Comparison of ENCODE assay signal across 8 cellular contexts in the genomic region with DNA sequence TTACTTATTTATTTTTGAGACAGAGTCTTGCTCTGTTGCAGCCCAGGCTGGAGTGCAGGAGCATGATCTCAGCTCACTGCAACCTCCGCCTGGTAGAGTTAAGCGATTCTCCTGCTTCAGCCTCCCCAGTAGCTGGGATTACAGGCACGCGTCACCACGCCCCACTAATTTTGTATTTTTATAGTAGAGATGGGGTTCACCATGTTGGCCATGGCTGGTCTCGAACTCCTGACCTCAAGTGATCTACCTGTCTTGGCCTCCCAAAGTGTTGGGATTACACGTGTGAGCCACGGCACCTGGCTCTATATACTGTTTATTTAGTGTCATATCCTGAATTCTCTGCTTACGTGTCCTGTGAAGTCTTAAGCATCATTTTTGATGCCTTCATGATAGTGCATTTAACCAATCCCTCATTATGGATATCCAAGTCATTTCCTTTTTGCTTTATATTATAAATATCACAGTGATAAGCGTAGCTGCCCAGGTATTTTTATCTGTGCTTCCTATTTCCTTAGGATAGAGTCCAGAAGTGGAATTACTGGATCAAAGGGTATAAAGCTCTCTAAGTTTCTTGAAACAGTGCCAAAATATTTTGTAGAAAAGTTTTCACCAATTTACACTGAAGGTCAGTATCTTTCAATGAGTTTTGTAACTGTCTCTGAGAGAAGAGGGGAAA. TPM values are rescaled to one million over a fixed set of nuclear protein-coding genes. Genes with fewer than 3 reads are reported as not detected.
DNase-seq lines count a peak whose midpoint lies in the region; ATAC-seq, FAIRE-seq and TF ChIP-seq lines count a peak whose summit lies in the region.

No MANE protein-coding gene starts in this region.

- H3K27ac ChIP-seq in HepG2 (ENCODE audit: extremely low read length, insufficient read depth, low read length) = peak overlapping the region; percentile 73
- peak overlapping the region in 1 of 2 donors; percentile 7 for H3K27ac ChIP-seq in thoracic aorta

- POLR2A ChIA-PET in HepG2 (lab: Yijun Ruan, JAX) = interaction anchor here (0.7 to 1.3 kb wide), 2 partner anchors 39 to 340 kb away, joined by 4 to 12 read pairs; a partner anchor contains a TSS

- WGBS in HepG2 (ENCODE audit: low lambda C conversion rate) = 94% methylated on average over 10 of the region's 10 CpGs

- H3K79me2 ChIP-seq in HepG2 (ENCODE audit: insufficient read depth, low read length) = peaks cover 6% of the 10 kb centered on the region

- H3K4me3 ChIP-seq in astrocyte of the spinal cord (ENCODE audit: low read depth, low read length) = peak overlapping the region; percentile 75
- peak overlapping the region in 2 of 3 experiments; percentile 82 to 97; a peak in 3 of 6 replicates for H3K4me3 ChIP-seq in HepG2 (replicated peaks in 1 of 3; ENCODE audit: insufficient read depth in 1 of 3, low read depth in 2 of 3, low read length in 3 of 3)
- H3K4me3 ChIP-seq in thoracic aorta = peak overlapping the region; percentile 95

- TF ChIP-seq EP300 in HepG2 (IDR thresholded peaks at IDR 0.05; ENCODE audit: low read depth in 2 of 2, low read length in 2 of 2) = no peak
- TF ChIP-seq EP300 in HepG2 (CRISPR knock-in tag; IDR thresholded peaks at IDR 0.05; ENCODE audit: borderline replicate concordance) = no peak

- no peak for TF ChIP-seq POLR2A in HepG2 (IDR thresholded peaks at IDR 0.05; ENCODE audit: insufficient read depth in 1 of 2, low read depth in 2 of 2, low read length in 2 of 2)

- peak overlapping the region; percentile 50; the same call in 1 of the 2 replicates for H3K9ac ChIP-seq in HepG2 (ENCODE audit: insufficient read depth, low read depth, low read length)

- H3K4me1 ChIP-seq in HepG2 (ENCODE audit: insufficient read depth, low read length) (peaks cover 45% of the 10 kb centered on the region), thoracic aorta (ENCODE audit: control insufficient read depth in 1 of 2, low read depth in 2 of 2) (peaks cover 23 to 37% of the 10 kb centered on the region in 2 donors)

- TF ChIP-seq RAD21 in HepG2 (CRISPR knock-in tag; IDR thresholded peaks at IDR 0.05) = no peak

- no peak for FAIRE-seq in HepG2 (lab: Jason Lieb, UNC)

- intact Hi-C loops in HepG2 (cut with micrococcal nuclease; ENCODE audit: unreplicated experiment) = no loop called here

- H3K4me1 Mint-ChIP-seq in activated CD8-positive, alpha-beta memory T cell treated with anti-CD3 and anti-CD28 coated beads, Interleukin-2, amount 10 ng/mL, durations not matched to agents 7 days and 5 days = peaks cover 34% of the 10 kb centered on the region

- in situ Hi-C loops in astrocyte of the spinal cord (cut with HindIII; ENCODE audit: low sequenced_read_pairs) (no loop called here), HepG2 (cut with HindIII; ENCODE audit: extremely low pct_ligation_motif_present, low pct_unique_long_range_greater_than_20kb) (no loop called here)

- peak overlapping the region; percentile 74 for H3K4me2 ChIP-seq in HepG2 (ENCODE audit: low read depth, low read length)

- no peak overlapping the region for H2AFZ ChIP-seq in HepG2 (ENCODE audit: low read length)

- H3K27me3 Mint-ChIP-seq in activated CD8-positive, alpha-beta memory T cell treated with anti-CD3 and anti-CD28 coated beads, Interleukin-2, amount 10 ng/mL, durations not matched to agents 7 days and 5 days = no peaks in the 10 kb centered on the region

- H4K20me1 ChIP-seq in HepG2 (ENCODE audit: insufficient read depth, low read length) = no peaks in the 10 kb centered on the region; the same call in 1 of the 2 replicates

- H3K4me3 Mint-ChIP-seq in activated CD8-positive, alpha-beta memory T cell treated with anti-CD3 and anti-CD28 coated beads, Interleukin-2, amount 10 ng/mL, durations not matched to agents 7 days and 5 days = peak overlapping the region; percentile 90

- peak overlapping the region; percentile 85 for H3K27ac Mint-ChIP-seq in activated CD8-positive, alpha-beta memory T cell treated with anti-CD3 and anti-CD28 coated beads, Interleukin-2, amount 10 ng/mL, durations not matched to agents 7 days and 5 days

- CTCF ChIA-PET in activated CD8-positive, alpha-beta memory T cell treated with anti-CD3 and anti-CD28 coated beads, Interleukin-2, amount 10 ng/mL, durations not matched to agents 7 days and 5 days (lab: Charles Lee) = interaction anchor here (0.7 to 5.4 kb wide), 5 partner anchors 11 to 394 kb away, joined by 3 to 108 read pairs (median 6); a partner anchor contains a TSS
- CTCF ChIA-PET in HepG2 (lab: Yijun Ruan, JAX; ENCODE audit: low intra/inter-chr PET ratio, low total read pairs) = no interaction called here

- no peaks in the 10 kb centered on the region for H3K36me3 Mint-ChIP-seq in activated CD8-positive, alpha-beta memory T cell treated with anti-CD3 and anti-CD28 coated beads, Interleukin-2, amount 10 ng/mL, durations not matched to agents 7 days and 5 days

- H3K27me3 ChIP-seq in HepG2 (ENCODE audit: control insufficient read depth in 1 of 2, insufficient read depth in 2 of 2, low read length in 2 of 2) (no peaks in the 10 kb centered on the region; a peak in 1 of 5 replicates), thoracic aorta (replicated peaks; ENCODE audit: insufficient read depth) (no peaks in the 10 kb centered on the region)

- no peaks in the 10 kb centered on the region for H3K9me3 ChIP-seq in HepG2 (ENCODE audit: low read length)
- no peaks in the 10 kb centered on the region for H3K9me3 ChIP-seq in thoracic aorta

- ATAC-seq in activated CD8-positive, alpha-beta memory T cell treated with anti-CD3 and anti-CD28 coated beads, Interleukin-2, amount 10 ng/mL, durations not matched to agents 7 days and 5 days = no peak
- ATAC-seq in HepG2 (no peak), thoracic aorta (ENCODE audit: insufficient number of reproducible peaks, low FRiP score, low read depth) (no peak), left lobe of liver (no peak)

- no peak for TF ChIP-seq CTCF in astrocyte of the spinal cord (IDR thresholded peaks at IDR 0.05; ENCODE audit: low read depth, low read length)
- TF ChIP-seq CTCF in HepG2 (CRISPR knock-in tag; IDR thresholded peaks at IDR 0.05) = no peak
- no peak for TF ChIP-seq CTCF in thoracic aorta (IDR thresholded peaks at IDR 0.05)

- H3K36me3 ChIP-seq in HepG2 (replicated peaks in 1 of 2; ENCODE audit: control insufficient read depth in 1 of 2, insufficient read depth in 2 of 2, low read length in 2 of 2) = peaks cover 3 to 9% of the 10 kb centered on the region in 2 experiments; a peak in 4 of 5 replicates
- H3K36me3 ChIP-seq in thoracic aorta = peaks cover 11% of the 10 kb centered on the region

- no peaks in the 10 kb centered on the region for H3K9me3 Mint-ChIP-seq in activated CD8-positive, alpha-beta memory T cell treated with anti-CD3 and anti-CD28 coated beads, Interleukin-2, amount 10 ng/mL, durations not matched to agents 7 days and 5 days (ENCODE audit: low read depth)

- peak; percentile 34 for DNase-seq in activated CD8-positive, alpha-beta memory T cell treated with anti-CD3 and anti-CD28 coated beads, Interleukin-2, amount 10 ng/mL, durations not matched to agents 7 days and 5 days
- DNase-seq in activated CD8-positive, alpha-beta memory T cell treated with anti-CD3 and anti-CD28 coated beads, Interleukin-2, amount 50 U/mL, for 48 hours = no peak
- DNase-seq in astrocyte of the spinal cord (ENCODE audit: low read depth, low spot score) = no peak
- DNase-seq in HepG2 (ENCODE audit: low spot score) = no peak
- no peak for DNase-seq in thoracic aorta (ENCODE audit: low spot score)
- no peak for DNase-seq in left lobe of liver (ENCODE audit: low spot score)
- DNase-seq in ecto neural progenitor cell (ENCODE audit: low spot score) = no peak
- DNase-seq in inferior parietal cortex (ENCODE audit: extremely low spot score) = no peak

- no TSS peak for BruUV-seq in HepG2 (replicated peaks; lab: Mats Ljungman, UMichigan)

RNA-seq across cellular contexts. Expression of a gene that starts 0.9 kb away (rescaled TPM):
- total RNA-seq in activated CD8-positive, alpha-beta memory T cell treated with anti-CD3 and anti-CD28 coated beads, Interleukin-2, amount 10 ng/mL, durations not matched to agents 7 days and 5 days = 10 to 100 TPM; 18.9 to 21.3 TPM
- total RNA-seq in HepG2 (2016; rRNA removed; fragmentation: Illumina TruSeq; extraction: Trizol) (6.8 and 11.5 TPM in 2 replicates), thoracic aorta (10 to 100 TPM; 55.9 to 82.2 TPM), left lobe of liver (56.6 TPM)
- 8.7 and 10.3 TPM in 2 replicates for total RNA-seq in HepG2 (2016; cell fraction: cytosol; rRNA removed; fragmentation: Illumina TruSeq; extraction: Trizol; ENCODE audit: low read depth)
- total RNA-seq in HepG2 (2016; cell fraction: insoluble cytoplasmic fraction; rRNA removed; fragmentation: Illumina TruSeq; extraction: Trizol) = 6.4 and 12.0 TPM in 2 replicates
- 8.6 and 9.5 TPM in 2 replicates for total RNA-seq in HepG2 (2016; cell fraction: membrane; rRNA removed; fragmentation: Illumina TruSeq; extraction: Trizol)
- total RNA-seq in HepG2 (2016; cell fraction: nucleus; rRNA removed; fragmentation: Illumina TruSeq; extraction: Trizol) = 15.6 and 17.2 TPM in 2 replicates
- polyA plus RNA-seq in HepG2 (2011; rRNA removed) = 26.8 and 28.0 TPM in 2 replicates
- polyA plus RNA-seq in HepG2 (2011; cell fraction: cytosol; rRNA removed) = 10.5 and 14.3 TPM in 2 replicates
- 82.0 and 109 TPM in 2 replicates for polyA plus RNA-seq in HepG2 (2011; cell fraction: nucleus; rRNA removed)
- polyA plus RNA-seq in HepG2 (2012) = 15.1 and 15.4 TPM in 2 replicates
- 1.9 and 2.2 TPM in 2 replicates for polyA plus RNA-seq in HepG2 (2016; cell fraction: cytosol; fragmentation: Illumina TruSeq; extraction: Trizol; ENCODE audit: low read depth)
- 7.8 and 8.9 TPM in 2 replicates for polyA plus RNA-seq in HepG2 (2016; cell fraction: insoluble cytoplasmic fraction; fragmentation: Illumina TruSeq; extraction: Trizol; ENCODE audit: low read depth)
- 6.0 and 6.6 TPM in 2 replicates for polyA plus RNA-seq in HepG2 (2016; cell fraction: membrane; fragmentation: Illumina TruSeq; extraction: Trizol; ENCODE audit: low read depth)
- polyA plus RNA-seq in HepG2 (2016; cell fraction: nucleus; fragmentation: Illumina TruSeq; extraction: Trizol; ENCODE audit: insufficient read depth, low read depth) = 24.9 and 26.7 TPM in 2 replicates
- 25.1 and 71.4 TPM in 2 replicates for polyA minus RNA-seq in HepG2 (2011; rRNA and poly(A)+ RNA removed; ENCODE audit: low replicate concordance)
- polyA minus RNA-seq in HepG2 (2011; cell fraction: cytosol; rRNA and poly(A)+ RNA removed) = 11.7 and 19.1 TPM in 2 replicates
- 32.3 and 34.8 TPM in 2 replicates for polyA minus RNA-seq in HepG2 (2011; cell fraction: nucleus; rRNA and poly(A)+ RNA removed)

RNA-seq across cellular contexts. Expression of a gene that starts 21.5 kb away (rescaled TPM):
- 1 to 10 TPM; 2.3 to 2.7 TPM for total RNA-seq in activated CD8-positive, alpha-beta memory T cell treated with anti-CD3 and anti-CD28 coated beads, Interleukin-2, amount 10 ng/mL, durations not matched to agents 7 days and 5 days
- total RNA-seq in HepG2 (2016; rRNA removed; fragmentation: Illumina TruSeq; extraction: Trizol) (75.4 and 93.7 TPM in 2 replicates), thoracic aorta (over 10,000 TPM in 1 of 2 donors, 1,000 to 10,000 TPM in 1; 6,975 to 13,974 TPM), left lobe of liver (67.3 TPM)
- 15.8 and 16.5 TPM in 2 replicates for total RNA-seq in HepG2 (2016; cell fraction: cytosol; rRNA removed; fragmentation: Illumina TruSeq; extraction: Trizol; ENCODE audit: low read depth)
- total RNA-seq in HepG2 (2016; cell fraction: insoluble cytoplasmic fraction; rRNA removed; fragmentation: Illumina TruSeq; extraction: Trizol) = 83.7 and 102 TPM in 2 replicates
- 20.1 and 22.3 TPM in 2 replicates for total RNA-seq in HepG2 (2016; cell fraction: membrane; rRNA removed; fragmentation: Illumina TruSeq; extraction: Trizol)
- 36.8 and 37.1 TPM in 2 replicates for total RNA-seq in HepG2 (2016; cell fraction: nucleus; rRNA removed; fragmentation: Illumina TruSeq; extraction: Trizol)
- polyA plus RNA-seq in HepG2 (2011; rRNA removed) = 12.6 and 14.1 TPM in 2 replicates
- 11.6 and 11.8 TPM in 2 replicates for polyA plus RNA-seq in HepG2 (2011; cell fraction: cytosol; rRNA removed)
- polyA plus RNA-seq in HepG2 (2011; cell fraction: nucleus; rRNA removed) = 25.0 and 34.5 TPM in 2 replicates
- polyA plus RNA-seq in HepG2 (2012) = 3.6 and 5.8 TPM in 2 replicates
- 19.4 and 20.0 TPM in 2 replicates for polyA plus RNA-seq in HepG2 (2016; cell fraction: cytosol; fragmentation: Illumina TruSeq; extraction: Trizol; ENCODE audit: low read depth)
- 110 TPM in 2 replicates for polyA plus RNA-seq in HepG2 (2016; cell fraction: insoluble cytoplasmic fraction; fragmentation: Illumina TruSeq; extraction: Trizol; ENCODE audit: low read depth)
- 20.4 and 20.8 TPM in 2 replicates for polyA plus RNA-seq in HepG2 (2016; cell fraction: membrane; fragmentation: Illumina TruSeq; extraction: Trizol; ENCODE audit: low read depth)
- polyA plus RNA-seq in HepG2 (2016; cell fraction: nucleus; fragmentation: Illumina TruSeq; extraction: Trizol; ENCODE audit: insufficient read depth, low read depth) = 55.4 and 61.9 TPM in 2 replicates
- polyA minus RNA-seq in HepG2 (2011; rRNA and poly(A)+ RNA removed; ENCODE audit: low replicate concordance) = 1.5 and 8.0 TPM in 2 replicates
- polyA minus RNA-seq in HepG2 (2011; cell fraction: cytosol; rRNA and poly(A)+ RNA removed) = 2.4 and 3.3 TPM in 2 replicates
- 5.0 and 7.5 TPM in 2 replicates for polyA minus RNA-seq in HepG2 (2011; cell fraction: nucleus; rRNA and poly(A)+ RNA removed)

RNA-seq across cellular contexts. Expression of a gene that starts 33.6 kb away (rescaled TPM):
- 10 to 100 TPM; 54.5 to 66.4 TPM for total RNA-seq in activated CD8-positive, alpha-beta memory T cell treated with anti-CD3 and anti-CD28 coated beads, Interleukin-2, amount 10 ng/mL, durations not matched to agents 7 days and 5 days
- total RNA-seq in HepG2 (2016; rRNA removed; fragmentation: Illumina TruSeq; extraction: Trizol) (104 and 178 TPM in 2 replicates), thoracic aorta (10 to 100 TPM; 66.3 to 75.8 TPM), left lobe of liver (23.5 TPM)
- total RNA-seq in HepG2 (2016; cell fraction: cytosol; rRNA removed; fragmentation: Illumina TruSeq; extraction: Trizol; ENCODE audit: low read depth) = 34.4 and 37.3 TPM in 2 replicates
- 107 and 164 TPM in 2 replicates for total RNA-seq in HepG2 (2016; cell fraction: insoluble cytoplasmic fraction; rRNA removed; fragmentation: Illumina TruSeq; extraction: Trizol)
- 37.1 and 43.1 TPM in 2 replicates for total RNA-seq in HepG2 (2016; cell fraction: membrane; rRNA removed; fragmentation: Illumina TruSeq; extraction: Trizol)
- total RNA-seq in HepG2 (2016; cell fraction: nucleus; rRNA removed; fragmentation: Illumina TruSeq; extraction: Trizol) = 42.3 and 46.9 TPM in 2 replicates
- 27.0 and 28.8 TPM in 2 replicates for polyA plus RNA-seq in HepG2 (2011; rRNA removed)
- polyA plus RNA-seq in HepG2 (2011; cell fraction: cytosol; rRNA removed) = 21.8 and 24.3 TPM in 2 replicates
- 15.1 and 15.4 TPM in 2 replicates for polyA plus RNA-seq in HepG2 (2011; cell fraction: nucleus; rRNA removed)
- polyA plus RNA-seq in HepG2 (2012) = 23.9 and 26.9 TPM in 2 replicates
- 2.7 and 3.0 TPM in 2 replicates for polyA plus RNA-seq in HepG2 (2016; cell fraction: cytosol; fragmentation: Illumina TruSeq; extraction: Trizol; ENCODE audit: low read depth)
- polyA plus RNA-seq in HepG2 (2016; cell fraction: insoluble cytoplasmic fraction; fragmentation: Illumina TruSeq; extraction: Trizol; ENCODE audit: low read depth) = 70.7 and 75.2 TPM in 2 replicates
- 12.5 and 14.8 TPM in 2 replicates for polyA plus RNA-seq in HepG2 (2016; cell fraction: membrane; fragmentation: Illumina TruSeq; extraction: Trizol; ENCODE audit: low read depth)
- polyA plus RNA-seq in HepG2 (2016; cell fraction: nucleus; fragmentation: Illumina TruSeq; extraction: Trizol; ENCODE audit: insufficient read depth, low read depth) = 26.9 and 30.3 TPM in 2 replicates
- 84.0 and 119 TPM in 2 replicates for polyA minus RNA-seq in HepG2 (2011; rRNA and poly(A)+ RNA removed; ENCODE audit: low replicate concordance)
- polyA minus RNA-seq in HepG2 (2011; cell fraction: cytosol; rRNA and poly(A)+ RNA removed) = 68.8 and 69.8 TPM in 2 replicates
- 42.0 and 56.1 TPM in 2 replicates for polyA minus RNA-seq in HepG2 (2011; cell fraction: nucleus; rRNA and poly(A)+ RNA removed)

RNA-seq across cellular contexts. Expression of a gene that starts 54.2 kb away (rescaled TPM):
- 100 to 1,000 TPM; 121 to 140 TPM for total RNA-seq in activated CD8-positive, alpha-beta memory T cell treated with anti-CD3 and anti-CD28 coated beads, Interleukin-2, amount 10 ng/mL, durations not matched to agents 7 days and 5 days
- total RNA-seq in HepG2 (2016; rRNA removed; fragmentation: Illumina TruSeq; extraction: Trizol) = 6.8 and 13.8 TPM in 2 replicates
- 7.8 and 8.9 TPM in 2 replicates for total RNA-seq in HepG2 (2016; cell fraction: cytosol; rRNA removed; fragmentation: Illumina TruSeq; extraction: Trizol; ENCODE audit: low read depth)
- total RNA-seq in HepG2 (2016; cell fraction: insoluble cytoplasmic fraction; rRNA removed; fragmentation: Illumina TruSeq; extraction: Trizol) = 8.1 and 12.0 TPM in 2 replicates
- total RNA-seq in HepG2 (2016; cell fraction: membrane; rRNA removed; fragmentation: Illumina TruSeq; extraction: Trizol) = 6.1 and 6.3 TPM in 2 replicates
- 16.5 and 17.3 TPM in 2 replicates for total RNA-seq in HepG2 (2016; cell fraction: nucleus; rRNA removed; fragmentation: Illumina TruSeq; extraction: Trizol)
- 13.4 and 14.4 TPM in 2 replicates for polyA plus RNA-seq in HepG2 (2011; rRNA removed)
- polyA plus RNA-seq in HepG2 (2011; cell fraction: cytosol; rRNA removed) = 6.8 and 10.0 TPM in 2 replicates
- 63.6 and 86.3 TPM in 2 replicates for polyA plus RNA-seq in HepG2 (2011; cell fraction: nucleus; rRNA removed)
- polyA plus RNA-seq in HepG2 (2012) = 4.8 and 7.7 TPM in 2 replicates
- 1.6 and 1.8 TPM in 2 replicates for polyA plus RNA-seq in HepG2 (2016; cell fraction: cytosol; fragmentation: Illumina TruSeq; extraction: Trizol; ENCODE audit: low read depth)
- 7.1 and 8.6 TPM in 2 replicates for polyA plus RNA-seq in HepG2 (2016; cell fraction: insoluble cytoplasmic fraction; fragmentation: Illumina TruSeq; extraction: Trizol; ENCODE audit: low read depth)
- polyA plus RNA-seq in HepG2 (2016; cell fraction: membrane; fragmentation: Illumina TruSeq; extraction: Trizol; ENCODE audit: low read depth) = 3.0 and 4.2 TPM in 2 replicates
- 59.8 and 63.8 TPM in 2 replicates for polyA plus RNA-seq in HepG2 (2016; cell fraction: nucleus; fragmentation: Illumina TruSeq; extraction: Trizol; ENCODE audit: insufficient read depth, low read depth)
- polyA minus RNA-seq in HepG2 (2011; rRNA and poly(A)+ RNA removed; ENCODE audit: low replicate concordance) = 16.5 and 37.7 TPM in 2 replicates
- 3.3 and 6.0 TPM in 2 replicates for polyA minus RNA-seq in HepG2 (2011; cell fraction: cytosol; rRNA and poly(A)+ RNA removed)
- polyA minus RNA-seq in HepG2 (2011; cell fraction: nucleus; rRNA and poly(A)+ RNA removed) = 13.0 and 13.4 TPM in 2 replicates
- 10 to 100 TPM; 41.4 to 90.2 TPM for total RNA-seq in thoracic aorta
- 26.5 TPM for total RNA-seq in left lobe of liver

RNA-seq across cellular contexts. Expression of a gene that starts 54.8 kb away (rescaled TPM):
- 10 to 100 TPM; 18.5 to 20.5 TPM for total RNA-seq in activated CD8-positive, alpha-beta memory T cell treated with anti-CD3 and anti-CD28 coated beads, Interleukin-2, amount 10 ng/mL, durations not matched to agents 7 days and 5 days
- total RNA-seq in HepG2 (2016; rRNA removed; fragmentation: Illumina TruSeq; extraction: Trizol) = 10.7 and 12.4 TPM in 2 replicates
- 4.7 and 5.5 TPM in 2 replicates for total RNA-seq in HepG2 (2016; cell fraction: cytosol; rRNA removed; fragmentation: Illumina TruSeq; extraction: Trizol; ENCODE audit: low read depth)
- total RNA-seq in HepG2 (2016; cell fraction: insoluble cytoplasmic fraction; rRNA removed; fragmentation: Illumina TruSeq; extraction: Trizol) = 10.0 and 10.5 TPM in 2 replicates
- total RNA-seq in HepG2 (2016; cell fraction: membrane; rRNA removed; fragmentation: Illumina TruSeq; extraction: Trizol) = 8.0 and 9.2 TPM in 2 replicates
- total RNA-seq in HepG2 (2016; cell fraction: nucleus; rRNA removed; fragmentation: Illumina TruSeq; extraction: Trizol) = 11.2 and 11.4 TPM in 2 replicates
- polyA plus RNA-seq in HepG2 (2011; rRNA removed) = 12.6 and 12.8 TPM in 2 replicates
- 5.0 and 8.9 TPM in 2 replicates for polyA plus RNA-seq in HepG2 (2011; cell fraction: cytosol; rRNA removed)
- polyA plus RNA-seq in HepG2 (2011; cell fraction: nucleus; rRNA removed) = 20.8 and 21.2 TPM in 2 replicates
- polyA plus RNA-seq in HepG2 (2012) = 9.1 and 10.6 TPM in 2 replicates
- 2.7 and 3.1 TPM in 2 replicates for polyA plus RNA-seq in HepG2 (2016; cell fraction: cytosol; fragmentation: Illumina TruSeq; extraction: Trizol; ENCODE audit: low read depth)
- polyA plus RNA-seq in HepG2 (2016; cell fraction: insoluble cytoplasmic fraction; fragmentation: Illumina TruSeq; extraction: Trizol; ENCODE audit: low read depth) = 10.6 and 13.7 TPM in 2 replicates
- 4.7 and 5.8 TPM in 2 replicates for polyA plus RNA-seq in HepG2 (2016; cell fraction: membrane; fragmentation: Illumina TruSeq; extraction: Trizol; ENCODE audit: low read depth)
- polyA plus RNA-seq in HepG2 (2016; cell fraction: nucleus; fragmentation: Illumina TruSeq; extraction: Trizol; ENCODE audit: insufficient read depth, low read depth) = 26.2 and 27.4 TPM in 2 replicates
- 20.7 and 43.7 TPM in 2 replicates for polyA minus RNA-seq in HepG2 (2011; rRNA and poly(A)+ RNA removed; ENCODE audit: low replicate concordance)
- 10.5 and 12.9 TPM in 2 replicates for polyA minus RNA-seq in HepG2 (2011; cell fraction: cytosol; rRNA and poly(A)+ RNA removed)
- 18.7 and 20.5 TPM in 2 replicates for polyA minus RNA-seq in HepG2 (2011; cell fraction: nucleus; rRNA and poly(A)+ RNA removed)
- 10 to 100 TPM; 14.6 to 21.8 TPM for total RNA-seq in thoracic aorta
- 10.7 TPM for total RNA-seq in left lobe of liver

Comparison
In these comparisons a context has a peak if more than half of its experiments do, and no peak if none do; other contexts are left out.
1. RNA of a gene that starts 21.5 kb away (total RNA-seq): 6,975 to 13,974 TPM in thoracic aorta; 15.8 to 102 TPM in HepG2, 67.3 TPM in left lobe of liver (single experiment) and 2.3 to 2.7 TPM in activated CD8-positive, alpha-beta memory T cell treated with anti-CD3 and anti-CD28 coated beads, Interleukin-2, amount 10 ng/mL, durations not matched to agents 7 days and 5 days; every median in the first group is over 10 times any median in the second.
2. Peak in every context shown above with its lines, with median percentiles within 50 percentile points of each other: H3K4me3 ChIP-seq.